In the genomic region with DNA sequence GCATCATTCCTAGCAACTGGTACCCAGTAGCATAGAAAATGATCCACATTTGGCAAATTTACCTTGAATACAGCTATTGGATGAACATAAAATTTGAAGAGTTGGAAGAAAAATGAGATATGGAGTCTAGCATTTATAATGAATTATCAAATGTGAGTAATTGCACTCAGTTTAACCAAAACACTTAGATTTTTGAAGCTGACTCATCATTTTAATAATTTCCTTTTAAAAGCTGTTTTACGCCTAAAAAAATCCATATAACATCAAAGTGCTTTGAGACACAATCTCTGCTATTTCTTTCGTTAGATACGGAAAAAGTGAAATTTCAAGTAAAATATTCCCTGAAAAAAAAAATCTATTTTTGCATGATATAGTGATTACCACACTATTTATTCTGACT, we compare ENCODE assay signal across 7 cellular contexts.
"Had no signal": no experiment of that assay in that cellular context is flagged by ENCODE, and none has a peak within 500 bp of the region (broad histone marks: within the 10 kb centered on the region; RNA-seq: fewer than 3 reads in every experiment).

No MANE protein-coding gene starts in this region.

- ATAC-seq: GM23338 had no signal

- H3K4me2 ChIP-seq: GM23338 had no signal

- H2AFZ ChIP-seq: GM23338 had no signal

- H3K4me3 ChIP-seq: GM23338 had no signal

- DNase-seq: H9, HCEC 1CT, KG1 had no signal

- H3K27ac ChIP-seq: HL-60 had no signal

- FAIRE-seq: H1, H54 had no signal
